8 cellular contexts compared by ENCODE assay signal in genomic region chr19:40605201-40605971, GRCh38. TPM values are rescaled to one million over a fixed set of nuclear protein-coding genes. Genes with fewer than 3 reads are reported as not detected.
DNase-seq lines count a peak whose midpoint lies in the region; ATAC-seq lines count a peak whose summit lies in the region.

No MANE protein-coding gene starts in this region.

- peak overlapping the region; percentile 92 for H4K91ac ChIP-seq in mesenchymal stem cell (ENCODE audit: low read length)

- under 1% methylated on average over 71 of the region's 73 CpGs for WGBS in mesenchymal stem cell

- H3K18ac ChIP-seq in mesenchymal stem cell (ENCODE audit: low read depth in 1 of 2, low read length in 2 of 2), result peak overlapping the region; percentile 78 to 90

- ATAC-seq in HG03097 (IDR thresholded peaks at IDR 0.05; ENCODE audit: low FRiP score, unreplicated experiment), result no peak

- H2BK5ac ChIP-seq in mesenchymal stem cell (ENCODE audit: low read depth, low read length, poor library complexity, severe bottlenecking), result no peak overlapping the region

- H4K8ac ChIP-seq in mesenchymal stem cell (ENCODE audit: low read length), result peak overlapping the region; percentile 76

- H3K4me2 ChIP-seq in mesenchymal stem cell (ENCODE audit: low read length, poor library complexity, severe bottlenecking), result peak overlapping the region; percentile 86

- no peak overlapping the region for H2AK5ac ChIP-seq in mesenchymal stem cell (ENCODE audit: low read length, severe bottlenecking)

- H3K27ac ChIP-seq in mesenchymal stem cell (ENCODE audit: low read length, poor library complexity, severe bottlenecking), result no peak overlapping the region

- peak overlapping the region; percentile 9 for H3K9ac ChIP-seq in mesenchymal stem cell (ENCODE audit: low read length)

- DNase-seq in COLO668 (lab: John Stamatoyannopoulos, UW; ENCODE audit: unreplicated experiment) (peak; percentile 79), H7 (peak; percentile 88), NCI-H526 (lab: John Stamatoyannopoulos, UW) (peak; percentile 66 to 83), mesenchymal stem cell (peak; percentile 71)
- peak; percentile 76 to 83 for DNase-seq in activated CD4-positive, alpha-beta T cell treated with anti-CD3 and anti-CD28 coated beads, Interleukin-2, amount 50 U/mL, for 4 hours
- DNase-seq in effector CD4-positive, alpha-beta T cell, result peak; percentile 73
- DNase-seq in stimulated activated CD8-positive, alpha-beta memory T cell treated with anti-CD3 and anti-CD28 coated beads, Interleukin-4, amount 100 ng/mL, for 24 hours (ENCODE audit: low read depth), result peak; percentile 62

- H3K36me3 ChIP-seq in H7 (replicated peaks; ENCODE audit: control insufficient read depth, insufficient read depth, low read length) (no peaks in the 10 kb centered on the region), mesenchymal stem cell (ENCODE audit: control insufficient read depth in 1 of 2, insufficient read depth in 2 of 2, low read depth in 1 of 2, low read length in 2 of 2) (peaks cover 0 to 4% of the 10 kb centered on the region in 2 experiments)

- peak overlapping the region; percentile 68 to 81 for H3K4ac ChIP-seq in mesenchymal stem cell (ENCODE audit: low read depth in 1 of 2, low read length in 2 of 2)

- peak overlapping the region; percentile 66 for H2AFZ ChIP-seq in mesenchymal stem cell (ENCODE audit: low read depth, low read length)

- no peak overlapping the region for H3K23ac ChIP-seq in mesenchymal stem cell (ENCODE audit: low read length in 2 of 2)

- no peaks in the 10 kb centered on the region for H3K9me3 ChIP-seq in mesenchymal stem cell (ENCODE audit: control insufficient read depth, low read length)

- peak overlapping the region; percentile 69 to 92 for H2BK12ac ChIP-seq in mesenchymal stem cell (ENCODE audit: low read length in 2 of 2)

- peaks cover 48% of the 10 kb centered on the region for H3K4me1 ChIP-seq in mesenchymal stem cell (ENCODE audit: control insufficient read depth, insufficient read depth, low read depth, low read length)

- H3K27me3 ChIP-seq in H7 (ENCODE audit: control insufficient read depth, insufficient read depth, low read length) (peaks cover 71% of the 10 kb centered on the region), mesenchymal stem cell (ENCODE audit: control insufficient read depth in 1 of 2, insufficient read depth in 1 of 2, low read length in 2 of 2) (peaks cover 19 to 31% of the 10 kb centered on the region in 2 experiments)

- peak overlapping the region; percentile 52 for H2BK15ac ChIP-seq in mesenchymal stem cell (ENCODE audit: low read depth, poor library complexity, severe bottlenecking)

- H3K4me3 ChIP-seq in H7 (ENCODE audit: insufficient read depth, low read depth, low read length), result peak overlapping the region; percentile 56
- peak overlapping the region; percentile 52 to 73 for H3K4me3 ChIP-seq in mesenchymal stem cell (ENCODE audit: insufficient read depth in 1 of 2, low read depth in 1 of 2, low read length in 2 of 2)

- H3K79me1 ChIP-seq in mesenchymal stem cell (replicated peaks; ENCODE audit: low read length, poor library complexity, severe bottlenecking), result no peaks in the 10 kb centered on the region

- H2BK120ac ChIP-seq in mesenchymal stem cell (ENCODE audit: low read depth, low read length), result peak overlapping the region; percentile 57

- peak overlapping the region in 1 of 2 experiments; percentile 75 for H3K14ac ChIP-seq in mesenchymal stem cell (ENCODE audit: low read length in 2 of 2)

RNA-seq across cellular contexts. Expression of gene LTBP4, which starts 4.2 kb away (rescaled TPM):
- 54.6 and 83.1 TPM in 2 replicates for total RNA-seq in H7 (2014; rRNA removed; shearing (Covaris generic))
- 122 TPM for polyA plus RNA-seq in mesenchymal stem cell (2013, experiment 1 of 2)
- polyA plus RNA-seq in mesenchymal stem cell (2013, experiment 2 of 2), result 113 TPM

RNA-seq across cellular contexts. Expression of gene SHKBP1, which starts 28.7 kb away (rescaled TPM):
- 52.3 and 58.2 TPM in 2 replicates for total RNA-seq in H7 (2014; rRNA removed; shearing (Covaris generic))
- 112 TPM for polyA plus RNA-seq in mesenchymal stem cell (2013, experiment 1 of 2)
- polyA plus RNA-seq in mesenchymal stem cell (2013, experiment 2 of 2), result 108 TPM
